ENCODE assay signal across 10 cellular contexts in genomic region chr9:5493597-5494511, GRCh38. TPM values are rescaled to one million over a fixed set of nuclear protein-coding genes. Genes with fewer than 3 reads are reported as not detected.
DNase-seq lines count a peak whose midpoint lies in the region; ATAC-seq, FAIRE-seq and TF ChIP-seq lines count a peak whose summit lies in the region.
"Had no signal": no experiment of that assay in that cellular context is flagged by ENCODE, and none has a peak within 500 bp of the region (broad histone marks: within the 10 kb centered on the region; RNA-seq: fewer than 3 reads in every experiment).

No MANE protein-coding gene starts in this region.

- H3K36me3 Mint-ChIP-seq in memory B cell = no peaks in the 10 kb centered on the region
- H3K36me3 Mint-ChIP-seq in WTC11 = no peaks in the 10 kb centered on the region

- CTCF ChIA-PET in WTC11 (lab: Charles Lee) = interaction anchor here (0.6 kb wide), 1 partner anchor 8 kb away, joined by 3 read pairs; no protein-coding TSS in a partner anchor

- H3K56ac ChIP-seq in mesendoderm (ENCODE audit: low read length) = no peak overlapping the region

- H3K4me3 Mint-ChIP-seq in memory B cell = peak overlapping the region; percentile 33
- H3K4me3 Mint-ChIP-seq in WTC11 = no peak overlapping the region

- no peaks in the 10 kb centered on the region for H3K9me3 ChIP-seq in Karpas-422 (ENCODE audit: low read length)

- ATAC-seq in GM21786 (IDR thresholded peaks at IDR 0.05; ENCODE audit: unreplicated experiment) = peak; percentile 84
- ATAC-seq in memory B cell (ENCODE audit: low read depth) = peak; percentile 88
- no peak for ATAC-seq in WTC11

- no peak overlapping the region for H4K8ac ChIP-seq in mesendoderm (ENCODE audit: low read depth, low read length)

- H3K27ac Mint-ChIP-seq in memory B cell = peak overlapping the region; percentile 60
- H3K27ac Mint-ChIP-seq in WTC11 = no peak overlapping the region

- TF ChIP-seq CTCF in WTC11 (IDR thresholded peaks at IDR 0.05) = no peak

- H3K9me2 ChIP-seq in Karpas-422 (replicated peaks; ENCODE audit: insufficient read depth, low read length) = no peaks in the 10 kb centered on the region

- no peak overlapping the region for H3K18ac ChIP-seq in mesendoderm (ENCODE audit: low read length)

- no peak overlapping the region for H2BK15ac ChIP-seq in mesendoderm (replicated peaks; ENCODE audit: low read depth)

- H3K9me3 Mint-ChIP-seq in memory B cell (no peaks in the 10 kb centered on the region), WTC11 (peaks cover 4% of the 10 kb centered on the region)

- DNase-seq in GM18507 (ENCODE audit: extremely low spot score, insufficient read length, low read depth) (peak; percentile 48), Karpas-422 (peak; percentile 52), amniotic epithelial cell (ENCODE audit: low read depth) (peak; percentile 85), memory B cell (ENCODE audit: low spot score in 2 of 2) (peak in 1 of 2 donors; percentile 21), WTC11 (ENCODE audit: low spot score) (no peak), mesendoderm (no peak), NCI-H2081 (lab: John Stamatoyannopoulos, UW) (no peak)

- H3K27ac ChIP-seq in Karpas-422 (ENCODE audit: low read length) (no peak overlapping the region), mesendoderm (ENCODE audit: low read depth, low read length) (no peak overlapping the region)

- H2BK120ac ChIP-seq in mesendoderm (ENCODE audit: low read depth, low read length) = no peak overlapping the region

- FAIRE-seq in GM18507 (lab: Jason Lieb, UNC) = peak; percentile 97
- FAIRE-seq: TTC549 had no signal

- H2BK5ac ChIP-seq in mesendoderm (ENCODE audit: low read length) = no peak overlapping the region

- no peaks in the 10 kb centered on the region for H3K27me3 ChIP-seq in Karpas-422 (ENCODE audit: low read length)
- no peaks in the 10 kb centered on the region for H3K27me3 ChIP-seq in mesendoderm (ENCODE audit: insufficient read depth, low read length, poor library complexity)

- H3K4me1 ChIP-seq in Karpas-422 (ENCODE audit: low read length) = peaks cover 7% of the 10 kb centered on the region
- no peaks in the 10 kb centered on the region for H3K4me1 ChIP-seq in mesendoderm (ENCODE audit: control insufficient read depth, low read depth, low read length)

- no CpG with 5 or more reads among the region's 9 CpGs for WGBS in mesendoderm (ENCODE audit: extremely low coverage, insufficient coverage, low lambda C conversion rate)

- POLR2A ChIA-PET in WTC11 (lab: Charles Lee) = no interaction called here

- H4K20me1 ChIP-seq in Karpas-422 (ENCODE audit: insufficient read depth, low read depth, low read length) = no peaks in the 10 kb centered on the region

- no peak overlapping the region for H2AK5ac ChIP-seq in mesendoderm (ENCODE audit: low read length)

- H3K4me3 ChIP-seq in Karpas-422 (ENCODE audit: low read length) (no peak overlapping the region), mesendoderm (ENCODE audit: low read length) (no peak overlapping the region)
- H3K4me3 ChIP-seq: skin epidermis had no signal

- no peak overlapping the region for H3K4ac ChIP-seq in mesendoderm (ENCODE audit: low read depth, low read length)

- H2AFZ ChIP-seq in Karpas-422 (ENCODE audit: low read length) = no peak overlapping the region

- H3K23ac ChIP-seq in mesendoderm (ENCODE audit: low read length) = no peak overlapping the region

- H3K27me3 Mint-ChIP-seq in memory B cell = no peaks in the 10 kb centered on the region
- no peaks in the 10 kb centered on the region for H3K27me3 Mint-ChIP-seq in WTC11 (ENCODE audit: low read depth)

- H3K9ac ChIP-seq in Karpas-422 (ENCODE audit: low read length) (no peak overlapping the region), mesendoderm (ENCODE audit: low read length) (no peak overlapping the region)

- peaks cover 9% of the 10 kb centered on the region for H3K4me1 Mint-ChIP-seq in memory B cell
- H3K4me1 Mint-ChIP-seq in WTC11 = peaks cover 12% of the 10 kb centered on the region

- H3K79me1 ChIP-seq in mesendoderm (ENCODE audit: low read length) = no peaks in the 10 kb centered on the region

- H4K5ac ChIP-seq in mesendoderm (ENCODE audit: low read length) = no peak overlapping the region

- H3K4me2 ChIP-seq in Karpas-422 (ENCODE audit: low read depth, low read length, poor library complexity, severe bottlenecking) (no peak overlapping the region), mesendoderm (ENCODE audit: low read length) (no peak overlapping the region)

- H3K79me2 ChIP-seq in Karpas-422 (ENCODE audit: low read length) (peaks cover 10% of the 10 kb centered on the region; the same call in 1 of the 2 replicates), mesendoderm (ENCODE audit: control insufficient read depth, insufficient read depth, low read length) (no peaks in the 10 kb centered on the region)

- H3K36me3 ChIP-seq in Karpas-422 (ENCODE audit: insufficient read depth, low read length) (no peaks in the 10 kb centered on the region; the same call in 1 of the 2 replicates), mesendoderm (ENCODE audit: control insufficient read depth, insufficient read depth, low read length) (no peaks in the 10 kb centered on the region)

TF ChIP-seq in WTC11, 78 proteins besides CTCF, POLR2A, EP300 and RAD21 (continues in another document):
- TF ChIP-seq SMAD3 (CRISPR knock-in tag; IDR thresholded peaks at IDR 0.05; ENCODE audit: borderline replicate concordance) (no peak), PRRX2 (CRISPR knock-in tag; IDR thresholded peaks at IDR 0.05) (no peak), ZSCAN18 (CRISPR knock-in tag; IDR thresholded peaks at IDR 0.05) (no peak), SP1 (CRISPR knock-in tag; conservative IDR thresholded peaks at IDR 0.05) (no peak), FOXK1 (CRISPR knock-in tag; IDR thresholded peaks at IDR 0.05) (no peak), USF1 (CRISPR knock-in tag; IDR thresholded peaks at IDR 0.05) (no peak), HMGA2 (CRISPR knock-in tag; IDR thresholded peaks at IDR 0.05) (no peak), CREB1 (CRISPR knock-in tag; IDR thresholded peaks at IDR 0.05) (no peak), GABPB1 (CRISPR knock-in tag; IDR thresholded peaks at IDR 0.05) (no peak), USF2 (CRISPR knock-in tag; IDR thresholded peaks at IDR 0.05) (no peak)
- TF ChIP-seq, protein P1, sequence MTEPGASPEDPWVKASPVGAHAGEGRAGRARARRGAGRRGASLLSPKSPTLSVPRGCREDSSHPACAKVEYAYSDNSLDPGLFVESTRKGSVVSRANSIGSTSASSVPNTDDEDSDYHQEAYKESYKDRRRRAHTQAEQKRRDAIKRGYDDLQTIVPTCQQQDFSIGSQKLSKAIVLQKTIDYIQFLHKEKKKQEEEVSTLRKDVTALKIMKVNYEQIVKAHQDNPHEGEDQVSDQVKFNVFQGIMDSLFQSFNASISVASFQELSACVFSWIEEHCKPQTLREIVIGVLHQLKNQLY (CRISPR knock-in tag; IDR thresholded peaks at IDR 0.05) = no peak

RNA-seq across cellular contexts. Expression of gene PDCD1LG2, which starts 16.5 kb away (rescaled TPM):
- total RNA-seq in Karpas-422 (2014; rRNA removed; shearing (Covaris generic); ENCODE audit: low replicate concordance) = not detected in 2 replicates
- total RNA-seq in WTC11 (2021) = not detected in 3 replicates
- 0.04 TPM for polyA plus RNA-seq in mesendoderm (2013, experiment 1 of 2)
- 0.08 TPM for polyA plus RNA-seq in mesendoderm (2013, experiment 2 of 2)

RNA-seq across cellular contexts. Expression of gene CD274, which starts 43.5 kb away (rescaled TPM):
- total RNA-seq in Karpas-422 (2014; rRNA removed; shearing (Covaris generic); ENCODE audit: low replicate concordance) = 0.11 and 0.29 TPM in 2 replicates
- 0.05 to 0.42 TPM (median 0.21 TPM) in 3 replicates for total RNA-seq in WTC11 (2021)
- 0.27 TPM for polyA plus RNA-seq in mesendoderm (2013, experiment 1 of 2)
- polyA plus RNA-seq in mesendoderm (2013, experiment 2 of 2) = 0.15 TPM

RNA-seq across cellular contexts. Expression of gene PLGRKT, which starts 56.1 kb away (rescaled TPM):
- 18.7 and 53.1 TPM in 2 replicates for total RNA-seq in Karpas-422 (2014; rRNA removed; shearing (Covaris generic); ENCODE audit: low replicate concordance)
- 19.2 to 26.3 TPM (median 25.0 TPM) in 3 replicates for total RNA-seq in WTC11 (2021)
- 18.5 TPM for polyA plus RNA-seq in mesendoderm (2013, experiment 1 of 2)
- polyA plus RNA-seq in mesendoderm (2013, experiment 2 of 2) = 20.4 TPM

Comparison
In these comparisons a context has a peak if more than half of its experiments do, and no peak if none do; other contexts are left out.
1. DNase-seq: peak in GM18507 (single experiment), Karpas-422 (single experiment) and amniotic epithelial cell (single experiment); none in WTC11 (single experiment), mesendoderm (single experiment) and NCI-H2081 (0 of 2).